In genomic region chr14:91264151-91265150, GRCh38 we compare ENCODE assay signal across 8 cellular contexts. TPM values are rescaled to one million over a fixed set of nuclear protein-coding genes. Genes with fewer than 3 reads are reported as not detected.
DNase-seq lines count a peak whose midpoint lies in the region; ATAC-seq and TF ChIP-seq lines count a peak whose summit lies in the region.

No MANE protein-coding gene starts in this region.

- no peak for TF ChIP-seq CTCF in WI38 (IDR thresholded peaks at IDR 0.05; ENCODE audit: low read depth, low read length)
- no peak for TF ChIP-seq CTCF in fibroblast of mammary gland (conservative IDR thresholded peaks at IDR 0.05; ENCODE audit: control insufficient read depth, insufficient read depth, low read depth, low read length)
- no peak for TF ChIP-seq CTCF in osteoblast (IDR thresholded peaks at IDR 0.05; ENCODE audit: extremely low read depth, low read depth, low read length)

- no peaks in the 10 kb centered on the region for H4K20me1 ChIP-seq in osteoblast (ENCODE audit: insufficient read depth, low read length)

- H3K4me1 ChIP-seq in CD4-positive, CD25-positive, alpha-beta regulatory T cell (ENCODE audit: control insufficient read depth, insufficient read depth, low read length, poor library complexity, severe bottlenecking): peaks cover 23% of the 10 kb centered on the region
- peaks cover under 1% of the 10 kb centered on the region for H3K4me1 ChIP-seq in osteoblast (ENCODE audit: insufficient read depth, low read length)

- no peak overlapping the region for H3K4me3 ChIP-seq in CD4-positive, CD25-positive, alpha-beta regulatory T cell (ENCODE audit: low read depth, low read length)
- H3K4me3 ChIP-seq in WI38 (ENCODE audit: low read depth, low read length) (peak overlapping the region; percentile 37), fibroblast of mammary gland (ENCODE audit: control insufficient read depth, low read depth, low read length) (peak overlapping the region; percentile 22), osteoblast (ENCODE audit: insufficient read depth, low read length) (peak overlapping the region; percentile 68)

- peak overlapping the region; percentile 79 for H3K4me2 ChIP-seq in osteoblast (ENCODE audit: insufficient read depth, low read length)

- DNase-seq in CD4-positive, CD25-positive, alpha-beta regulatory T cell: peak in 2 of 3 donors; percentile 9 to 26
- no peak for DNase-seq in fibroblast of mammary gland (ENCODE audit: low read depth)
- peak; percentile 78 for DNase-seq in osteoblast (ENCODE audit: insufficient read length, low spot score, missing footprints)
- DNase-seq in cortex of kidney (lab: John Stamatoyannopoulos, UW): no peak
- DNase-seq in NCI-H2171 treated with DMSO at 0.1 percent for 48 hours (lab: John Stamatoyannopoulos, UW): no peak
- DNase-seq in stimulated activated naive CD4-positive, alpha-beta T cell treated with Interleukin-2 at 50 U/mL for 16 hours (lab: John Stamatoyannopoulos, UW): no peak

- H3K9me3 Mint-ChIP-seq in CD4-positive, CD25-positive, alpha-beta regulatory T cell: no peaks in the 10 kb centered on the region

- H3K9me3 ChIP-seq in CD4-positive, CD25-positive, alpha-beta regulatory T cell (ENCODE audit: control insufficient read depth in 2 of 2, low read length in 2 of 2): no peaks in the 10 kb centered on the region
- no peaks in the 10 kb centered on the region for H3K9me3 ChIP-seq in osteoblast (ENCODE audit: low read depth, low read length)

- H3K27me3 ChIP-seq in CD4-positive, CD25-positive, alpha-beta regulatory T cell (ENCODE audit: control insufficient read depth, insufficient read depth, low read length): no peaks in the 10 kb centered on the region
- no peaks in the 10 kb centered on the region for H3K27me3 ChIP-seq in osteoblast (ENCODE audit: insufficient read depth, low read length)

- no peak overlapping the region for H3K27ac ChIP-seq in CD4-positive, CD25-positive, alpha-beta regulatory T cell (ENCODE audit: insufficient read depth, low read length, poor library complexity, severe bottlenecking)
- no peak overlapping the region for H3K27ac ChIP-seq in osteoblast (ENCODE audit: low read depth, low read length)

- peak; percentile 39 to 53 for ATAC-seq in CD4-positive, CD25-positive, alpha-beta regulatory T cell (ENCODE audit: low read depth in 2 of 2)
- no peak for ATAC-seq in GM19023 (IDR thresholded peaks at IDR 0.05; ENCODE audit: unreplicated experiment)

- H3K27ac Mint-ChIP-seq in CD4-positive, CD25-positive, alpha-beta regulatory T cell: peak overlapping the region in 2 of 3 donors; percentile 88 to 90

- peaks cover 16% of the 10 kb centered on the region for H3K36me3 Mint-ChIP-seq in CD4-positive, CD25-positive, alpha-beta regulatory T cell

- H3K27me3 Mint-ChIP-seq in CD4-positive, CD25-positive, alpha-beta regulatory T cell: peaks cover 5% of the 10 kb centered on the region

- peak overlapping the region; percentile 75 to 93 (median 81) for H3K4me3 Mint-ChIP-seq in CD4-positive, CD25-positive, alpha-beta regulatory T cell

- no peaks in the 10 kb centered on the region for H3K79me2 ChIP-seq in osteoblast (ENCODE audit: insufficient read depth, low read length)

- H3K4me1 Mint-ChIP-seq in CD4-positive, CD25-positive, alpha-beta regulatory T cell: peaks cover 7 to 55% (median 31%) of the 10 kb centered on the region in 4 donors

- H2AFZ ChIP-seq in osteoblast (ENCODE audit: low read length): peak overlapping the region; percentile 78

- H3K36me3 ChIP-seq in CD4-positive, CD25-positive, alpha-beta regulatory T cell (ENCODE audit: control insufficient read depth, insufficient read depth, low read length): no peaks in the 10 kb centered on the region
- H3K36me3 ChIP-seq in osteoblast (ENCODE audit: insufficient read depth, low read length): no peaks in the 10 kb centered on the region

RNA-seq across cellular contexts. Expression of gene GPR68, which starts 19.9 kb away (rescaled TPM):
- 18.8 TPM for total RNA-seq in CD4-positive, CD25-positive, alpha-beta regulatory T cell
- 10 to 100 TPM in 2 of 4 donors, 1 to 10 TPM in 2; 8.5 to 19.1 (median 11.0) TPM for polyA plus RNA-seq in CD4-positive, CD25-positive, alpha-beta regulatory T cell
- 8.0 and 8.5 TPM in 2 replicates for total RNA-seq in osteoblast

Comparison
In these comparisons a context has a peak if more than half of its experiments do, and no peak if none do; other contexts are left out.
1. DNase-seq: peak in CD4-positive, CD25-positive, alpha-beta regulatory T cell (2 of 3) and osteoblast (single experiment); none in fibroblast of mammary gland (single experiment), cortex of kidney (single experiment), NCI-H2171 treated with DMSO at 0.1 percent for 48 hours (single experiment) and stimulated activated naive CD4-positive, alpha-beta T cell treated with Interleukin-2 at 50 U/mL for 16 hours (single experiment).